In the genomic region with DNA sequence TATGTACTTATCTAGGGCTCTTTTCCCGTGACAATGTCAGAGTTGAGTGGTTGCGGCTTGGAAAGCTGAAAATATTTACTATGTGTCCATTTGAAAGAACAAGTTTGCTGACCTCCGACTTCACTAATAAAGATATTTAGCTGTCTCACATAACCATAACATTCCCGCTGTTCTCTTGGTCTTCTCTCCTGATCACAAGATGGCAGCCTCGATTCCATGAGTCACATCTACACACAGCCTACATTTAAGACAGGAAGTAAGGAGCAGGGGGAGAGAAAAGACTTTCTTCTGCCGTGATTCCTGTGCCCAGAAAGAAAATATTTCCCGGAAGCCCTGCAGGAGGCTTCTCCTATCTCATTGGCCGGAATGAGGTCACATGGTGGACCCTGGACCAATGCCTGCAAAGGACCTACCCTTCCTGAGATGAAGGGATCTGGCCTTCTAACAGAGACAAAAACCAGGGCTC, we compare ENCODE assay signal across 3 cellular contexts.
TF ChIP-seq lines count a peak whose summit lies in the region.

No MANE protein-coding gene starts in this region.

TF ChIP-seq in Ishikawa, 13 proteins besides CTCF, POLR2A, EP300 and RAD21:
- TF ChIP-seq USF1 (IDR thresholded peaks at IDR 0.05) = peak; percentile 85
- no peak for TF ChIP-seq EGR1 (IDR thresholded peaks at IDR 0.05)

TF ChIP-seq in K562, 482 proteins besides CTCF, POLR2A, EP300 and RAD21:
- TF ChIP-seq ZNF347 (CRISPR knock-in tag; IDR thresholded peaks at IDR 0.05; ENCODE audit: low read depth) = no peak
- no peak for TF ChIP-seq XRCC4 (IDR thresholded peaks at IDR 0.05; ENCODE audit: extremely low read depth, insufficient read depth, insufficient read length)
- no peak for TF ChIP-seq TFAM (CRISPR knock-in tag; conservative IDR thresholded peaks at IDR 0.05)
- TF ChIP-seq RFX1 (IDR thresholded peaks at IDR 0.05) = no peak
- no peak for TF ChIP-seq NFIC (IDR thresholded peaks at IDR 0.05)
- peak; percentile 76 for TF ChIP-seq RAD51 (IDR thresholded peaks at IDR 0.05; ENCODE audit: borderline replicate concordance, low read depth)
- peak; percentile 84 for TF ChIP-seq USF1 (CRISPR knock-in tag; IDR thresholded peaks at IDR 0.05)
- TF ChIP-seq SOX6 (IDR thresholded peaks at IDR 0.05) = no peak
- TF ChIP-seq UBTF (IDR thresholded peaks at IDR 0.05; ENCODE audit: borderline replicate concordance in 1 of 2, low read depth in 2 of 2, low read length in 2 of 2) = no peak
- 0 out of 2 replicates have a peak, but pooled peaks have one; percentile 12 for TF ChIP-seq ETV1 (tag; conservative IDR thresholded peaks at IDR 0.05; ENCODE audit: low read depth)
- TF ChIP-seq, protein P1, sequence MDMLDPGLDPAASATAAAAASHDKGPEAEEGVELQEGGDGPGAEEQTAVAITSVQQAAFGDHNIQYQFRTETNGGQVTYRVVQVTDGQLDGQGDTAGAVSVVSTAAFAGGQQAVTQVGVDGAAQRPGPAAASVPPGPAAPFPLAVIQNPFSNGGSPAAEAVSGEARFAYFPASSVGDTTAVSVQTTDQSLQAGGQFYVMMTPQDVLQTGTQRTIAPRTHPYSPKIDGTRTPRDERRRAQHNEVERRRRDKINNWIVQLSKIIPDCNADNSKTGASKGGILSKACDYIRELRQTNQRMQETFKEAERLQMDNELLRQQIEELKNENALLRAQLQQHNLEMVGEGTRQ (CRISPR knock-in tag; IDR thresholded peaks at IDR 0.05) = peak; percentile 93
- TF ChIP-seq SIRT6 (IDR thresholded peaks at IDR 0.05; ENCODE audit: low read depth, low read length) = no peak
- TF ChIP-seq TEAD1 (CRISPR knock-in tag; IDR thresholded peaks at IDR 0.05) = no peak
- TF ChIP-seq, protein P2, sequence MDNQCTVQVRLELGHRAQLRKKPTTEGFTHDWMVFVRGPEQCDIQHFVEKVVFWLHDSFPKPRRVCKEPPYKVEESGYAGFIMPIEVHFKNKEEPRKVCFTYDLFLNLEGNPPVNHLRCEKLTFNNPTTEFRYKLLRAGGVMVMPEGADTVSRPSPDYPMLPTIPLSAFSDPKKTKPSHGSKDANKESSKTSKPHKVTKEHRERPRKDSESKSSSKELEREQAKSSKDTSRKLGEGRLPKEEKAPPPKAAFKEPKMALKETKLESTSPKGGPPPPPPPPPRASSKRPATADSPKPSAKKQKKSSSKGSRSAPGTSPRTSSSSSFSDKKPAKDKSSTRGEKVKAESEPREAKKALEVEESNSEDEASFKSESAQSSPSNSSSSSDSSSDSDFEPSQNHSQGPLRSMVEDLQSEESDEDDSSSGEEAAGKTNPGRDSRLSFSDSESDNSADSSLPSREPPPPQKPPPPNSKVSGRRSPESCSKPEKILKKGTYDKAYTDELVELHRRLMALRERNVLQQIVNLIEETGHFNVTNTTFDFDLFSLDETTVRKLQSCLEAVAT (IDR thresholded peaks at IDR 0.05) = no peak
- TF ChIP-seq ZNF274 (IDR thresholded peaks at IDR 0.05; ENCODE audit: borderline replicate concordance, low read depth, low read length) = no peak
- peak; percentile 60; the same call in 1 of the 2 replicates for TF ChIP-seq ELF1 (tag; IDR thresholded peaks at IDR 0.05)
- TF ChIP-seq ZNF444 (CRISPR knock-in tag; IDR thresholded peaks at IDR 0.05) = no peak
- no peak for TF ChIP-seq RBM34 (IDR thresholded peaks at IDR 0.05; ENCODE audit: borderline replicate concordance, insufficient read depth, low read length)
- no peak for TF ChIP-seq PHF8 (IDR thresholded peaks at IDR 0.05; ENCODE audit: borderline replicate concordance, low read length)
- 0 out of 2 replicates have a peak, but pooled peaks have one; percentile 25 for TF ChIP-seq GABPA (tag; conservative IDR thresholded peaks at IDR 0.05; ENCODE audit: low read depth)
- TF ChIP-seq PKNOX1 (IDR thresholded peaks at IDR 0.05) = no peak
- 0 out of 2 replicates have a peak, but pooled peaks have one; percentile 21 for TF ChIP-seq FOSL1 (tag; conservative IDR thresholded peaks at IDR 0.05)
- TF ChIP-seq MYC (IDR thresholded peaks at IDR 0.05; ENCODE audit: low read depth, low read length) = no peak
- TF ChIP-seq MYC (CRISPR knock-in tag; IDR thresholded peaks at IDR 0.05; ENCODE audit: borderline replicate concordance, low read depth) = no peak
- TF ChIP-seq ZNF699 (CRISPR knock-in tag; IDR thresholded peaks at IDR 0.05; ENCODE audit: insufficient replicate concordance) = no peak
- TF ChIP-seq GTF2A2 (tag; IDR thresholded peaks at IDR 0.05) = no peak
- TF ChIP-seq ZNF253 (CRISPR knock-in tag; conservative IDR thresholded peaks at IDR 0.05) = no peak

TF ChIP-seq in HepG2, 621 proteins besides CTCF, POLR2A, EP300 and RAD21:
- TF ChIP-seq IRF1 (CRISPR knock-in tag; IDR thresholded peaks at IDR 0.05; ENCODE audit: low read depth) = no peak
- TF ChIP-seq RCOR2 (CRISPR knock-in tag; IDR thresholded peaks at IDR 0.05) = no peak
- peak; percentile 61 for TF ChIP-seq NFYC (CRISPR knock-in tag; IDR thresholded peaks at IDR 0.05)
- 0 out of 2 replicates have a peak, but pooled peaks have one; percentile 34 for TF ChIP-seq NFYB (CRISPR knock-in tag; IDR thresholded peaks at IDR 0.05)
- TF ChIP-seq, protein P1 (IDR thresholded peaks at IDR 0.05; ENCODE audit: low read depth, low read length) = peak; percentile 48; the same call in 1 of the 2 replicates
- TF ChIP-seq, protein P1 (CRISPR knock-in tag; IDR thresholded peaks at IDR 0.05; ENCODE audit: borderline replicate concordance) = no peak; the same call in 1 of the 2 replicates
